Comparison of ENCODE assay signal across 9 cellular contexts in the genomic region with DNA sequence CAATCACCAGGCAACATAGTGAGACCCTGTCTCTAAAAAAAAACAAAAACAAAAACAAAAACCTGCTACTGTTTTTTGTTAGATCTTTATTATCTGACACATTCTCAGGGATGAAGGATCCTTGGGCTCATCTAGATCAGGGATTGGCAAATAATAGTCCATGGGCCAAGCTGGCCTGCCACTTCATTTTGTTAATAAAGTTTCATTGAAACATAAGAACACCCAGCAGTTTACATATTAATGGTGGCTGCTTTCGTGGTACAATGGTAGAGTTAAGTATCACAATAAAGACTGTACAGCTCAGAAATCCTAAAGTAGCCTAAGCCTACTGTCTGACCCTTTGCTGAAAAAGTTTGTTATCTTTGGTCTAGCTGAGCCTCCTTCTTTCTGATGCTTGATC. TPM values are rescaled to one million over a fixed set of nuclear protein-coding genes. Genes with fewer than 3 reads are reported as not detected.
DNase-seq lines count a peak whose midpoint lies in the region; ATAC-seq, FAIRE-seq and TF ChIP-seq lines count a peak whose summit lies in the region.
"Had no signal": no experiment of that assay in that cellular context is flagged by ENCODE, and none has a peak within 500 bp of the region (broad histone marks: within the 10 kb centered on the region; RNA-seq: fewer than 3 reads in every experiment).

No MANE protein-coding gene starts in this region.

- H4K8ac ChIP-seq in neuronal stem cell (ENCODE audit: low read depth, low read length): no peak overlapping the region

- no peaks in the 10 kb centered on the region for H3K9me3 Mint-ChIP-seq in endodermal cell

- H2BK120ac ChIP-seq in neuronal stem cell (ENCODE audit: low read depth, low read length): no peak overlapping the region

- no peak overlapping the region for H2AFZ ChIP-seq in neuronal stem cell (ENCODE audit: low read length)

- H2BK12ac ChIP-seq in neuronal stem cell (ENCODE audit: low read length): no peak overlapping the region

- no peak overlapping the region for H3K18ac ChIP-seq in neuronal stem cell (ENCODE audit: low read length)

- H3K27me3 Mint-ChIP-seq in endodermal cell (ENCODE audit: insufficient read depth): no peaks in the 10 kb centered on the region

- CTCF ChIA-PET in A549 (lab: Yijun Ruan, JAX): interaction anchor here (0.7 to 8.9 kb wide), 5 partner anchors 12 to 127 kb away, joined by 3 to 50 read pairs (median 3); no protein-coding TSS in a partner anchor

- H3K27ac Mint-ChIP-seq in endodermal cell: peak overlapping the region; percentile 93

- peak overlapping the region; percentile 63 for H3K4me2 ChIP-seq in A549
- no peak overlapping the region for H3K4me2 ChIP-seq in neuronal stem cell (ENCODE audit: insufficient read depth, low read length, poor library complexity, severe bottlenecking)

- H3K4me3 Mint-ChIP-seq in endodermal cell: no peak overlapping the region

- H3K14ac ChIP-seq in neuronal stem cell (ENCODE audit: low read length): no peak overlapping the region

- intact Hi-C loops in cardiac septum (cut with DNase I): no loop called here

- DNase-seq in A549 (ENCODE audit: low read depth in 1 of 2, low spot score in 1 of 2): no peak
- DNase-seq in RWPE2 (ENCODE audit: low spot score): no peak
- no peak for DNase-seq in endodermal cell
- no peak for DNase-seq in neuronal stem cell (ENCODE audit: low spot score)
- no peak for DNase-seq in erythroblast (lab: John Stamatoyannopoulos, UW)
- no peak for DNase-seq in cardiac septum (ENCODE audit: low spot score)

- FAIRE-seq in A549 (lab: Jason Lieb, UNC): no peak

- H2BK5ac ChIP-seq in neuronal stem cell (ENCODE audit: low read length): no peak overlapping the region

- H3K4me1 ChIP-seq in A549: peaks cover 21% of the 10 kb centered on the region
- H3K4me1 ChIP-seq in RWPE2 (ENCODE audit: insufficient read depth, poor library complexity, severe bottlenecking): peaks cover 11% of the 10 kb centered on the region
- peaks cover 11% of the 10 kb centered on the region for H3K4me1 ChIP-seq in endodermal cell (ENCODE audit: control insufficient read depth, insufficient read depth, low read length)
- peaks cover 11 to 12% of the 10 kb centered on the region in 2 donors for H3K4me1 ChIP-seq in neuronal stem cell (ENCODE audit: control insufficient read depth in 2 of 2, insufficient read depth in 1 of 2, low read depth in 1 of 2, low read length in 2 of 2)

- peak overlapping the region; percentile 24 for H3K9ac ChIP-seq in endodermal cell (ENCODE audit: extremely low read depth, low read length, poor library complexity, severe bottlenecking)
- H3K9ac ChIP-seq in neuronal stem cell (ENCODE audit: low read depth, low read length, poor library complexity): no peak overlapping the region

- H3K4me3 ChIP-seq in A549: peak overlapping the region; percentile 1; the same call in 1 of the 3 replicates
- H3K4me3 ChIP-seq in RWPE2 (ENCODE audit: severe bottlenecking): no peak overlapping the region
- no peak overlapping the region for H3K4me3 ChIP-seq in endodermal cell (ENCODE audit: low read length)
- H3K4me3 ChIP-seq in neuronal stem cell (ENCODE audit: low read length in 2 of 2): no peak overlapping the region
- H3K4me3 ChIP-seq: skin epidermis had no signal

- no peak overlapping the region for H4K91ac ChIP-seq in neuronal stem cell (ENCODE audit: low read depth, low read length, poor library complexity)

- H3K9me3 ChIP-seq in A549 (no peaks in the 10 kb centered on the region), RWPE2 (ENCODE audit: severe bottlenecking) (no peaks in the 10 kb centered on the region), endodermal cell (ENCODE audit: control insufficient read depth, low read length) (no peaks in the 10 kb centered on the region), neuronal stem cell (replicated peaks in 1 of 2; ENCODE audit: control insufficient read depth in 2 of 2, insufficient read depth in 1 of 2, low read depth in 1 of 2, low read length in 2 of 2) (no peaks in the 10 kb centered on the region)

- TF ChIP-seq RAD21 in A549 (conservative IDR thresholded peaks at IDR 0.05 in 1 of 2, IDR thresholded peaks at IDR 0.05 in 1 of 2): no peak

- TF ChIP-seq CTCF in A549 (IDR thresholded peaks at IDR 0.05) (no peak), RWPE2 (IDR thresholded peaks at IDR 0.05; ENCODE audit: poor library complexity, severe bottlenecking) (no peak), endodermal cell (conservative IDR thresholded peaks at IDR 0.05) (no peak)

- no peaks in the 10 kb centered on the region for H3K27me3 ChIP-seq in RWPE2 (ENCODE audit: insufficient read depth, poor library complexity, severe bottlenecking)
- H3K27me3 ChIP-seq in endodermal cell (ENCODE audit: control insufficient read depth, insufficient read depth, low read length, poor library complexity, severe bottlenecking): no peaks in the 10 kb centered on the region
- no peaks in the 10 kb centered on the region for H3K27me3 ChIP-seq in neuronal stem cell (ENCODE audit: control insufficient read depth in 3 of 3, insufficient read depth in 3 of 3, low read depth in 1 of 3, low read length in 3 of 3)

- no peaks in the 10 kb centered on the region for H3K79me1 ChIP-seq in neuronal stem cell (ENCODE audit: low read depth, low read length)

- no peak overlapping the region for H2BK15ac ChIP-seq in neuronal stem cell (ENCODE audit: low read length)

- H3K4ac ChIP-seq in neuronal stem cell (ENCODE audit: low read length): no peak overlapping the region

- no peak overlapping the region for H2AK5ac ChIP-seq in neuronal stem cell (ENCODE audit: low read depth, low read length)

- POLR2A ChIA-PET in A549 (lab: Yijun Ruan, JAX): no interaction called here

- H3K4me1 Mint-ChIP-seq in endodermal cell: peaks cover 12% of the 10 kb centered on the region

- 80% methylated on average over 1 of the region's 1 CpG for WGBS in A549 (ENCODE audit: missing lambda C conversion rate)
- 94 to 100% methylated on average over 1 of the region's 1 CpG for WGBS in endodermal cell (ENCODE audit: insufficient coverage in 1 of 2, insufficient read length in 1 of 2), 2 experiments
- no CpG with 5 or more reads among the region's 1 CpG for WGBS in neuronal stem cell (ENCODE audit: extremely low coverage in 2 of 2, insufficient read length in 2 of 2, insufficient replicate concordance in 1 of 2), 2 donors

- H3K23ac ChIP-seq in neuronal stem cell (ENCODE audit: low read depth, low read length, poor library complexity): no peak overlapping the region

- H3K36me3 ChIP-seq in RWPE2 (ENCODE audit: low read depth): no peaks in the 10 kb centered on the region
- no peaks in the 10 kb centered on the region for H3K36me3 ChIP-seq in endodermal cell (ENCODE audit: control insufficient read depth, insufficient read depth, low read length)
- no peaks in the 10 kb centered on the region for H3K36me3 ChIP-seq in neuronal stem cell (replicated peaks in 1 of 2; ENCODE audit: control insufficient read depth in 2 of 2, insufficient read depth in 2 of 2, low read length in 2 of 2)

- TF ChIP-seq EP300 in A549 (IDR thresholded peaks at IDR 0.05): no peak

- H3K27ac ChIP-seq in A549 (peak overlapping the region; percentile 35 to 84), RWPE2 (ENCODE audit: poor library complexity, severe bottlenecking) (peak overlapping the region; percentile 72), endodermal cell (ENCODE audit: low read depth, low read length) (no peak overlapping the region), neuronal stem cell (replicated peaks; ENCODE audit: low read length) (peak overlapping the region; percentile 43)

- H3K36me3 Mint-ChIP-seq in endodermal cell (ENCODE audit: low read depth): peaks cover 30% of the 10 kb centered on the region

- ATAC-seq in A549 (peak in 1 of 2 experiments; percentile 8; a peak in 3 of 6 replicates), RWPE2 (ENCODE audit: low read depth) (no peak), GM19397 (IDR thresholded peaks at IDR 0.05; ENCODE audit: unreplicated experiment) (no peak), GM19023 (IDR thresholded peaks at IDR 0.05; ENCODE audit: unreplicated experiment) (no peak)

- TF ChIP-seq POLR2A in A549 (IDR thresholded peaks at IDR 0.05; ENCODE audit: low read length) (no peak), erythroblast (IDR thresholded peaks at IDR 0.05; ENCODE audit: low read length) (no peak)

TF ChIP-seq in A549, 52 proteins besides CTCF, POLR2A, EP300 and RAD21:
- TF ChIP-seq HOXB5 (CRISPR knock-in tag; IDR thresholded peaks at IDR 0.05): no peak
- TF ChIP-seq CHD4 (IDR thresholded peaks at IDR 0.05; ENCODE audit: borderline replicate concordance): no peak
- no peak for TF ChIP-seq FOSB (CRISPR knock-in tag; IDR thresholded peaks at IDR 0.05)
- no peak for TF ChIP-seq ZFP36 (IDR thresholded peaks at IDR 0.05; ENCODE audit: borderline replicate concordance, partially characterized antibody)
- no peak for TF ChIP-seq CBX2 (IDR thresholded peaks at IDR 0.05; ENCODE audit: borderline replicate concordance, low read depth)
- no peak for TF ChIP-seq FOXS1 (CRISPR knock-in tag; IDR thresholded peaks at IDR 0.05)

RNA-seq across cellular contexts. Expression of a gene that starts 32.9 kb away (rescaled TPM):
- polyA plus RNA-seq in A549 (2011; rRNA removed) (not detected in 2 replicates), A549 (2017; fragmentation: RNase III; extraction: RNeasy Plus Mini Kit Qiagen cat#74134 plus additional on column Dnase treatment) (0.23 to 0.33 TPM (median 0.25 TPM) in 3 replicates)
- 0.08 and 0.12 TPM in 2 replicates for polyA plus RNA-seq in A549 (2012; cell fraction: cytosol; rRNA removed)
- polyA plus RNA-seq in A549 (2012; cell fraction: nucleus; rRNA removed): 0.90 and 1.2 TPM in 2 replicates
- polyA minus RNA-seq in A549 (2011; rRNA and poly(A)+ RNA removed): 0.49 and 0.87 TPM in 2 replicates
- total RNA-seq in endodermal cell (1 to 10 TPM; 2.0 to 2.2 TPM), cardiac septum (0.13 TPM)
- 10.1 TPM for polyA plus RNA-seq in endodermal cell (2013, experiment 1 of 2)
- polyA plus RNA-seq in endodermal cell (2013, experiment 2 of 2): 14.7 TPM
- 8.0 TPM for polyA plus RNA-seq in neuronal stem cell (2013, experiment 1 of 2)
- polyA plus RNA-seq in neuronal stem cell (2013, experiment 2 of 2): 7.0 TPM
